Comparison of ENCODE assay signal across 13 cellular contexts in genomic region chr3:183991403-183991802, GRCh38. TPM values are rescaled to one million over a fixed set of nuclear protein-coding genes. Genes with fewer than 3 reads are reported as not detected.
"Had no signal": no experiment of that assay in that cellular context is flagged by ENCODE, and none has a peak within 500 bp of the region (broad histone marks: within the 10 kb centered on the region; RNA-seq: fewer than 3 reads in every experiment).

No MANE protein-coding gene starts in this region.

- FAIRE-seq: small intestine had no signal

- H3K9me3 ChIP-seq: adrenal gland, right atrium auricular region, tibial nerve had no signal

- H3K4me3 ChIP-seq: adrenal gland, right atrium auricular region, tibial nerve had no signal

- H3K27ac ChIP-seq: adrenal gland, right atrium auricular region, tibial nerve had no signal

- DNase-seq: activated CD4-positive, alpha-beta T cell treated with anti-CD3 and anti-CD28 coated beads, Interleukin-2, amount 50 U/mL, for 1 hour; activated naive CD4-positive, alpha-beta T cell treated with anti-CD3 and anti-CD28 coated beads, Interleukin-2, amount 50 U/mL, for 16 hours; adrenal gland; cortex of kidney; effector CD8-positive, alpha-beta T cell; hippocampal formation; nephron progenitor cell; small intestine had no signal

- H3K27me3 ChIP-seq: adrenal gland, right atrium auricular region, tibial nerve had no signal

- H3K4me1 ChIP-seq: adrenal gland, right atrium auricular region, tibial nerve had no signal

RNA-seq across cellular contexts. Expression of gene HTR3D, which starts 40.1 kb away (rescaled TPM):
- total RNA-seq: activated T-helper 2 cell treated with anti-CD3 and anti-CD28 coated beads, Interferon-gamma antibody, Interleukin-2, Interleukin-4, amounts not matched to agents 10 μg/mL and 5 μg/mL and 100 μg/mL, durations not matched to agents 14 hours and 24 hours and 36 hours; adrenal gland; osteocyte; right atrium auricular region; T-helper 2 cell treated with Interferon-gamma antibody and Interleukin-4, amounts not matched to agents 100 ng/mL and 5 ng/mL, for 36 hours; tibial nerve had no signal
- polyA plus RNA-seq: adrenal gland, small intestine had no signal
